19 cellular contexts compared by ENCODE assay signal in the genomic region with DNA sequence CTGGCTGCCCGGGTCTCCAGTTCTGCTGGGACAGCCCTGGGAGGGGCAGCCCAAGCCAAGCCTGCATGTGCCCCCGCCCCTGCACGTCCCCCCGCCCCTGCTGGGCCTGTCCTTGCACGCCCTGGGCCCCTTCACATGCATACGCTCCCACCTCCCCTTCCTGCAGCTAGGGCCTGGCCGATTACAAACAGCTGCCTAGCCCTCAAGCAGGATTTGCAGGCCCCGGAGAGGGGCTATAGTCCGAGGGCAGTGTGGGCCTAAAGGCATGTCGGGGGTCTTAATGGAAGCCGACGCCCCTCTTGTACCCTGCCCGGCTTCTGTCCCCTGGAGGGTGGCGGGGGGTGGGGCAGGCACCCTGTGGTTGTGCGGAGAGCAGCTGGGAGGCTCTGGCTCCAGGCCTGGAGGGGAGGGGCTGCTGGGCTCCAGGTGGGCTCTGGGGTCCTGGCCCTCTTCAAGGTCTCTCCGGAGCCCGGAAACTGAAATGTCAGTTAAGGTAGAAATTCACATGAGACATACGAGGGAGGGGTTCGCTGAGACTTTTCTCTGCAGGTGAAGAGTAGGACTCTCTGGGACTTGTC. TPM values are rescaled to one million over a fixed set of nuclear protein-coding genes. Genes with fewer than 3 reads are reported as not detected.
DNase-seq lines count a peak whose midpoint lies in the region; ATAC-seq and TF ChIP-seq lines count a peak whose summit lies in the region.
"Had no signal": no experiment of that assay in that cellular context is flagged by ENCODE, and none has a peak within 500 bp of the region (broad histone marks: within the 10 kb centered on the region; RNA-seq: fewer than 3 reads in every experiment).

No MANE protein-coding gene starts in this region.

- no peak for TF ChIP-seq CTCF in WERI-Rb-1 (IDR thresholded peaks at IDR 0.05; ENCODE audit: low read depth, low read length)
- no peak for TF ChIP-seq CTCF in thoracic aorta (IDR thresholded peaks at IDR 0.05)

- DNase-seq in WERI-Rb-1, result peak; percentile 57
- DNase-seq in thoracic aorta (ENCODE audit: low spot score), result no peak
- no peak for DNase-seq in NCI-H187 (lab: John Stamatoyannopoulos, UW)
- no peak for DNase-seq in superior temporal gyrus (ENCODE audit: extremely low spot score)
- DNase-seq: activated CD8-positive, alpha-beta T cell treated with anti-CD3 and anti-CD28 coated beads, Interleukin-2, amount 10 ng/mL, durations not matched to agents 7 days and 5 days; activated naive CD8-positive, alpha-beta T cell treated with anti-CD3 and anti-CD28 coated beads for 36 hours; activated T-cell treated with anti-CD3 and anti-CD28 coated beads, Interleukin-2, amount 50 U/mL, for 48 hours; AML-193; dermis blood vessel endothelial cell; head of caudate nucleus; NCI-H1417; Right ventricle myocardium superior; substantia nigra; T-helper 1 cell had no signal

- no peaks in the 10 kb centered on the region for H3K36me3 ChIP-seq in HUES64 (ENCODE audit: insufficient read depth, low read length)
- H3K36me3 ChIP-seq in WERI-Rb-1, result no peaks in the 10 kb centered on the region
- peaks cover 48% of the 10 kb centered on the region for H3K36me3 ChIP-seq in mesodermal cell (ENCODE audit: control insufficient read depth, insufficient read depth, low read length)
- H3K36me3 ChIP-seq in thoracic aorta, result no peaks in the 10 kb centered on the region
- H3K36me3 ChIP-seq: neutrophil had no signal

- H3K4me3 ChIP-seq in HUES64 (ENCODE audit: low read length) (no peak overlapping the region), WERI-Rb-1 (ENCODE audit: low read depth, low read length) (no peak overlapping the region), mesodermal cell (ENCODE audit: extremely low read depth, insufficient read depth, low read length, poor library complexity, severe bottlenecking) (no peak overlapping the region), thoracic aorta (no peak overlapping the region)

- no peak overlapping the region for H3K9ac ChIP-seq in HUES64 (ENCODE audit: low read depth, low read length)

- no peak for ATAC-seq in thoracic aorta (ENCODE audit: insufficient number of reproducible peaks, low FRiP score, low read depth)
- no peak for ATAC-seq in GM18498 (IDR thresholded peaks at IDR 0.05; ENCODE audit: unreplicated experiment)
- ATAC-seq: activated CD8-positive, alpha-beta T cell treated with anti-CD3 and anti-CD28 coated beads, Interleukin-2, amount 10 ng/mL, durations not matched to agents 7 days and 5 days had no signal

- H3K27me3 ChIP-seq in HUES64 (ENCODE audit: insufficient read depth, low read length), result no peaks in the 10 kb centered on the region
- no peaks in the 10 kb centered on the region for H3K27me3 ChIP-seq in WERI-Rb-1 (ENCODE audit: insufficient read depth, low read depth, severe bottlenecking)
- H3K27me3 ChIP-seq in thoracic aorta (replicated peaks; ENCODE audit: insufficient read depth), result no peaks in the 10 kb centered on the region
- H3K27me3 ChIP-seq: neutrophil had no signal

- WGBS in HUES64, result 26% methylated on average over 19 of the region's 19 CpGs
- WGBS in mesodermal cell (ENCODE audit: insufficient coverage in 2 of 2), 2 experiments, result 67 to 73% methylated on average over 11 of the region's 19 CpGs

- H3K9me3 ChIP-seq in HUES64 (ENCODE audit: insufficient read depth, low read depth, low read length) (peaks cover 10% of the 10 kb centered on the region), WERI-Rb-1 (ENCODE audit: severe bottlenecking) (peaks cover 7% of the 10 kb centered on the region), mesodermal cell (ENCODE audit: control insufficient read depth, low read length) (peaks cover 7% of the 10 kb centered on the region), thoracic aorta (no peaks in the 10 kb centered on the region)

- H3K27ac ChIP-seq in HUES64 (ENCODE audit: low read depth, low read length), result 0 out of 2 replicates have a peak overlapping the region, but pooled peaks have one; percentile 35
- H3K27ac ChIP-seq in WERI-Rb-1, result peak overlapping the region; percentile 39; the same call in 1 of the 2 replicates
- H3K27ac ChIP-seq in mesodermal cell (ENCODE audit: low read depth, low read length, severe bottlenecking), result peak overlapping the region; percentile 57
- peak overlapping the region; percentile 83 to 88 for H3K27ac ChIP-seq in thoracic aorta
- H3K27ac ChIP-seq: neutrophil, VCaP had no signal

- H3K4me1 ChIP-seq in HUES64 (ENCODE audit: insufficient read depth, low read length) (peaks cover 6% of the 10 kb centered on the region; the same call in 1 of the 2 replicates), mesodermal cell (ENCODE audit: control insufficient read depth, insufficient read depth, low read length, poor library complexity, severe bottlenecking) (peaks cover 47% of the 10 kb centered on the region), thoracic aorta (ENCODE audit: control insufficient read depth in 1 of 2, low read depth in 2 of 2) (peaks cover 45 to 80% of the 10 kb centered on the region in 2 donors)

RNA-seq across cellular contexts. Expression of gene COL5A1, which starts 16.9 kb away (rescaled TPM):
- polyA plus RNA-seq in HUES64 (2013, experiment 1 of 2), result 9.6 TPM
- polyA plus RNA-seq in HUES64 (2013, experiment 2 of 2), result 11.1 TPM
- 366 TPM for polyA plus RNA-seq in mesodermal cell (2013, experiment 1 of 2)
- polyA plus RNA-seq in mesodermal cell (2013, experiment 2 of 2), result 331 TPM
- total RNA-seq in thoracic aorta, result 100 to 1,000 TPM; 127 to 129 TPM

Comparison
In these comparisons a context has a peak if more than half of its experiments do, and no peak if none do; other contexts are left out.
1. H3K27ac ChIP-seq: peak in every context shown above with its lines; median percentile 86 in thoracic aorta; 57 in mesodermal cell; 39 in WERI-Rb-1; 35 in HUES64.